In genomic region chr16:4734063-4734729, GRCh38 we compare ENCODE assay signal across 8 cellular contexts. TPM values are rescaled to one million over a fixed set of nuclear protein-coding genes. Genes with fewer than 3 reads are reported as not detected.
DNase-seq lines count a peak whose midpoint lies in the region; ATAC-seq and TF ChIP-seq lines count a peak whose summit lies in the region.

TSS of gene ANKS3 (minus strand) at chr16:4734271. CDS start at chr16:4730149, 4,122 bp downstream.
TSS of gene DNAAF8 (plus strand) at chr16:4734537. CDS start at chr16:4736515, 1,978 bp downstream.

- intact Hi-C loops in activated T-helper 2 cell treated with anti-CD3 and anti-CD28 coated beads, Interferon-gamma antibody, Interleukin-2, Interleukin-4, amounts not matched to agents 10 μg/mL and 5 μg/mL and 100 μg/mL, durations not matched to agents 14 hours and 24 hours and 36 hours (cut with micrococcal nuclease), result loop anchor here (1.0 to 10.0 kb wide), 4 partner anchors 33 to 221 kb away; partner anchors contain the start of genes GLYR1, ROGDI, SEC14L5 and UBN1

- peak within 1 kb of the TSS; percentile 91 for H3K4me3 ChIP-seq in fibroblast of pulmonary artery (replicated peaks; ENCODE audit: low read depth, low read length)

- H3K4me3 Mint-ChIP-seq in activated T-helper 2 cell treated with anti-CD3 and anti-CD28 coated beads, Interferon-gamma antibody, Interleukin-2, Interleukin-4, amounts not matched to agents 10 μg/mL and 5 μg/mL and 100 μg/mL, durations not matched to agents 14 hours and 24 hours and 36 hours (ENCODE audit: low read depth), result peak within 1 kb of the TSS; percentile 85
- peak within 1 kb of the TSS; percentile 89 for H3K4me3 Mint-ChIP-seq in natural killer cell treated with Interleukin-12 subunit alpha and Interleukin-12 subunit beta and Interleukin-15 and Interleukin-18, amount 100 ng/mL, for 72 hours

- no peaks in the 10 kb centered on the region for H3K9me3 ChIP-seq in KOPT-K1 (ENCODE audit: insufficient read depth, low read length, poor library complexity, severe bottlenecking)

- peak within 1 kb of the TSS; percentile 69 for H3K27ac Mint-ChIP-seq in activated T-helper 2 cell treated with anti-CD3 and anti-CD28 coated beads, Interferon-gamma antibody, Interleukin-2, Interleukin-4, amounts not matched to agents 10 μg/mL and 5 μg/mL and 100 μg/mL, durations not matched to agents 14 hours and 24 hours and 36 hours
- peak within 1 kb of the TSS; percentile 79 to 88 for H3K27ac Mint-ChIP-seq in natural killer cell treated with Interleukin-12 subunit alpha and Interleukin-12 subunit beta and Interleukin-15 and Interleukin-18, amount 100 ng/mL, for 72 hours

- peak; percentile 66 for ATAC-seq in GM21825 (IDR thresholded peaks at IDR 0.05; ENCODE audit: unreplicated experiment)
- peak; percentile 88 to 96 for ATAC-seq in natural killer cell treated with Interleukin-12 subunit alpha and Interleukin-12 subunit beta and Interleukin-15 and Interleukin-18, amount 100 ng/mL, for 72 hours

- DNase-seq in Daoy (ENCODE audit: low read depth), result peak; percentile 97
- peak; percentile 95 for DNase-seq in RPMI8226
- peak; percentile 76 for DNase-seq in activated T-helper 2 cell treated with anti-CD3 and anti-CD28 coated beads, Interferon-gamma antibody, Interleukin-2, Interleukin-4, amounts not matched to agents 10 μg/mL and 5 μg/mL and 100 μg/mL, durations not matched to agents 14 hours and 24 hours and 36 hours (ENCODE audit: low spot score)
- peak; percentile 97 for DNase-seq in fibroblast of pulmonary artery (ENCODE audit: low read depth)
- peak; percentile 95 for DNase-seq in natural killer cell treated with Interleukin-12 subunit alpha and Interleukin-12 subunit beta and Interleukin-15 and Interleukin-18, amount 100 ng/mL, for 72 hours (ENCODE audit: low spot score)
- DNase-seq in stimulated activated naive CD4-positive, alpha-beta T cell treated with Interleukin-2 at 50 U/mL for 16 hours (lab: John Stamatoyannopoulos, UW), result peak; percentile 85

- H3K9me3 Mint-ChIP-seq in activated T-helper 2 cell treated with anti-CD3 and anti-CD28 coated beads, Interferon-gamma antibody, Interleukin-2, Interleukin-4, amounts not matched to agents 10 μg/mL and 5 μg/mL and 100 μg/mL, durations not matched to agents 14 hours and 24 hours and 36 hours, result no peaks in the 10 kb centered on the region
- H3K9me3 Mint-ChIP-seq in natural killer cell treated with Interleukin-12 subunit alpha and Interleukin-12 subunit beta and Interleukin-15 and Interleukin-18, amount 100 ng/mL, for 72 hours, result no peaks in the 10 kb centered on the region

- peaks cover 14% of the 10 kb centered on the region; the same call in 1 of the 2 replicates for H3K36me3 ChIP-seq in KOPT-K1 (ENCODE audit: insufficient read depth, low read length)

- peaks cover 4% of the 10 kb centered on the region for H3K36me3 Mint-ChIP-seq in activated T-helper 2 cell treated with anti-CD3 and anti-CD28 coated beads, Interferon-gamma antibody, Interleukin-2, Interleukin-4, amounts not matched to agents 10 μg/mL and 5 μg/mL and 100 μg/mL, durations not matched to agents 14 hours and 24 hours and 36 hours (ENCODE audit: low read depth)
- no peaks in the 10 kb centered on the region for H3K36me3 Mint-ChIP-seq in natural killer cell treated with Interleukin-12 subunit alpha and Interleukin-12 subunit beta and Interleukin-15 and Interleukin-18, amount 100 ng/mL, for 72 hours

- no peak for TF ChIP-seq CTCF in fibroblast of pulmonary artery (IDR thresholded peaks at IDR 0.05; ENCODE audit: low read length, missing control alignments)

- peak within 1 kb of the TSS; percentile 77 for H3K27ac ChIP-seq in KOPT-K1 (ENCODE audit: low read depth, low read length, poor library complexity, severe bottlenecking)

- H3K27me3 Mint-ChIP-seq in activated T-helper 2 cell treated with anti-CD3 and anti-CD28 coated beads, Interferon-gamma antibody, Interleukin-2, Interleukin-4, amounts not matched to agents 10 μg/mL and 5 μg/mL and 100 μg/mL, durations not matched to agents 14 hours and 24 hours and 36 hours (ENCODE audit: low read depth), result no peaks in the 10 kb centered on the region
- no peaks in the 10 kb centered on the region for H3K27me3 Mint-ChIP-seq in natural killer cell treated with Interleukin-12 subunit alpha and Interleukin-12 subunit beta and Interleukin-15 and Interleukin-18, amount 100 ng/mL, for 72 hours

- H3K4me1 Mint-ChIP-seq in activated T-helper 2 cell treated with anti-CD3 and anti-CD28 coated beads, Interferon-gamma antibody, Interleukin-2, Interleukin-4, amounts not matched to agents 10 μg/mL and 5 μg/mL and 100 μg/mL, durations not matched to agents 14 hours and 24 hours and 36 hours (ENCODE audit: low read depth), result peaks cover 12% of the 10 kb centered on the region
- peaks cover 14 to 17% of the 10 kb centered on the region in 2 donors for H3K4me1 Mint-ChIP-seq in natural killer cell treated with Interleukin-12 subunit alpha and Interleukin-12 subunit beta and Interleukin-15 and Interleukin-18, amount 100 ng/mL, for 72 hours (ENCODE audit: low read depth in 2 of 2)

RNA-seq across cellular contexts. Expression of gene ANKS3, which starts in this region (rescaled TPM):
- total RNA-seq in Daoy (2014; rRNA removed; shearing (Covaris generic)), result 18.8 and 19.7 TPM in 2 replicates
- total RNA-seq in activated T-helper 2 cell treated with anti-CD3 and anti-CD28 coated beads, Interferon-gamma antibody, Interleukin-2, Interleukin-4, amounts not matched to agents 10 μg/mL and 5 μg/mL and 100 μg/mL, durations not matched to agents 14 hours and 24 hours and 36 hours, result 18.6 and 20.6 TPM in 2 replicates
- total RNA-seq in natural killer cell treated with Interleukin-12 subunit alpha and Interleukin-12 subunit beta and Interleukin-15 and Interleukin-18, amount 100 ng/mL, for 72 hours, result 10 to 100 TPM; 19.0 to 39.1 TPM

RNA-seq across cellular contexts. Expression of gene DNAAF8, which starts in this region (rescaled TPM):
- total RNA-seq in Daoy (2014; rRNA removed; shearing (Covaris generic)), result 0.74 and 1.6 TPM in 2 replicates
- 0.11 TPM in 1 of 2 replicates, not detected in the other for total RNA-seq in activated T-helper 2 cell treated with anti-CD3 and anti-CD28 coated beads, Interferon-gamma antibody, Interleukin-2, Interleukin-4, amounts not matched to agents 10 μg/mL and 5 μg/mL and 100 μg/mL, durations not matched to agents 14 hours and 24 hours and 36 hours
- under 1 TPM in 1 of 2 donors, not detected in 1; 0.53 TPM for total RNA-seq in natural killer cell treated with Interleukin-12 subunit alpha and Interleukin-12 subunit beta and Interleukin-15 and Interleukin-18, amount 100 ng/mL, for 72 hours

Comparison
In these comparisons a context has a peak if more than half of its experiments do, and no peak if none do; other contexts are left out.
1. Peak in every context shown above with its lines: DNase-seq, ATAC-seq, H3K4me3 ChIP-seq and H3K27ac ChIP-seq.